1 cellular context compared by ENCODE assay signal in genomic region chr9:99222416-99223280, GRCh38.
TF ChIP-seq lines count a peak whose summit lies in the region.

No MANE protein-coding gene starts in this region.

TF ChIP-seq in HepG2, 621 proteins besides CTCF, POLR2A, EP300 and RAD21 (continued from another document and continues in another):
- TF ChIP-seq ZNF362 (CRISPR knock-in tag; IDR thresholded peaks at IDR 0.05; ENCODE audit: borderline replicate concordance) (0 out of 2 replicates have a peak, but pooled peaks have one; percentile 65), ZBTB49 (CRISPR knock-in tag; IDR thresholded peaks at IDR 0.05; ENCODE audit: borderline replicate concordance) (no peak), ZNF205 (CRISPR knock-in tag; IDR thresholded peaks at IDR 0.05) (no peak), ZMAT5 (CRISPR knock-in tag; IDR thresholded peaks at IDR 0.05; ENCODE audit: borderline replicate concordance, low read depth) (no peak), HMGXB4 (CRISPR knock-in tag; IDR thresholded peaks at IDR 0.05; ENCODE audit: borderline replicate concordance in 1 of 2, low read depth in 1 of 2) (peak in 1 of 2 experiments; percentile 70; a peak in 2 of 4 replicates), NR2F1 (CRISPR knock-in tag; IDR thresholded peaks at IDR 0.05) (0 out of 4 replicates have a peak, but pooled peaks of 1 of the 2 experiments have one; percentile 3), ZNF777 (CRISPR knock-in tag; IDR thresholded peaks at IDR 0.05) (no peak), GATAD2A (CRISPR knock-in tag; IDR thresholded peaks at IDR 0.05) (0 out of 2 replicates have a peak, but pooled peaks have one; percentile 18), MYNN (CRISPR knock-in tag; IDR thresholded peaks at IDR 0.05; ENCODE audit: low read depth) (0 out of 2 replicates have a peak, but pooled peaks have one; percentile 17), SMYD3 (CRISPR knock-in tag; IDR thresholded peaks at IDR 0.05) (no peak), GTF2F1 (IDR thresholded peaks at IDR 0.05; ENCODE audit: low read length) (no peak), EEA1 (CRISPR knock-in tag; IDR thresholded peaks at IDR 0.05; ENCODE audit: borderline replicate concordance) (no peak), ONECUT2 (CRISPR knock-in tag; IDR thresholded peaks at IDR 0.05) (no peak), HES4 (CRISPR knock-in tag; IDR thresholded peaks at IDR 0.05; ENCODE audit: borderline replicate concordance) (no peak), ZFP41 (CRISPR knock-in tag; IDR thresholded peaks at IDR 0.05; ENCODE audit: borderline replicate concordance) (no peak), ZHX1 (CRISPR knock-in tag; IDR thresholded peaks at IDR 0.05; ENCODE audit: low read depth) (no peak), MXI1 (IDR thresholded peaks at IDR 0.05; ENCODE audit: borderline replicate concordance, low read depth, low read length) (0 out of 3 replicates have a peak, but pooled peaks have one; percentile 9), ZNF891 (CRISPR knock-in tag; IDR thresholded peaks at IDR 0.05) (peak; percentile 48; the same call in 1 of the 2 replicates), THAP8 (CRISPR knock-in tag; IDR thresholded peaks at IDR 0.05; ENCODE audit: borderline replicate concordance) (0 out of 2 replicates have a peak, but pooled peaks have one; percentile 14), ZNF3 (CRISPR knock-in tag; IDR thresholded peaks at IDR 0.05) (no peak), ZNF232 (CRISPR knock-in tag; IDR thresholded peaks at IDR 0.05; ENCODE audit: borderline replicate concordance) (no peak), ZNF775 (CRISPR knock-in tag; IDR thresholded peaks at IDR 0.05; ENCODE audit: borderline replicate concordance) (no peak), ZNF251 (CRISPR knock-in tag; IDR thresholded peaks at IDR 0.05) (no peak), NCOR1 (IDR thresholded peaks at IDR 0.05; ENCODE audit: borderline replicate concordance, low read length) (no peak), CCAR2 (optimal IDR thresholded peaks at IDR 0.05; ENCODE audit: low read depth, low read length) (no peak), JUND (CRISPR knock-in tag; IDR thresholded peaks at IDR 0.05) (0 out of 2 replicates have a peak, but pooled peaks have one; percentile 27), BCL6 (CRISPR knock-in tag; IDR thresholded peaks at IDR 0.05) (no peak), PHF8 (CRISPR knock-in tag; IDR thresholded peaks at IDR 0.05) (no peak; the same call in 1 of the 2 replicates), ZNF768 (CRISPR knock-in tag; IDR thresholded peaks at IDR 0.05) (peak; percentile 41; the same call in 1 of the 2 replicates), ZNF672 (CRISPR knock-in tag; IDR thresholded peaks at IDR 0.05) (no peak), ZNF543 (CRISPR knock-in tag; IDR thresholded peaks at IDR 0.05) (no peak; the same call in 1 of the 2 replicates), ZNF432 (CRISPR knock-in tag; IDR thresholded peaks at IDR 0.05; ENCODE audit: borderline replicate concordance) (no peak), SSRP1 (CRISPR knock-in tag; IDR thresholded peaks at IDR 0.05) (no peak), AGO2 (optimal IDR thresholded peaks at IDR 0.05; ENCODE audit: low read depth, low read length) (peak; percentile 26), THYN1 (CRISPR knock-in tag; IDR thresholded peaks at IDR 0.05; ENCODE audit: borderline replicate concordance, low read depth) (no peak), ZNF230 (CRISPR knock-in tag; IDR thresholded peaks at IDR 0.05) (0 out of 2 replicates have a peak, but pooled peaks have one; percentile 41), GTF3A (CRISPR knock-in tag; conservative IDR thresholded peaks at IDR 0.05) (no peak), ZNF7 (CRISPR knock-in tag; IDR thresholded peaks at IDR 0.05) (no peak), MATR3 (CRISPR knock-in tag; IDR thresholded peaks at IDR 0.05) (no peak), KAT7 (CRISPR knock-in tag; IDR thresholded peaks at IDR 0.05; ENCODE audit: borderline replicate concordance) (no peak), HIVEP1 (CRISPR knock-in tag; IDR thresholded peaks at IDR 0.05) (peak; percentile 59; the same call in 1 of the 2 replicates), ZNF792 (CRISPR knock-in tag; IDR thresholded peaks at IDR 0.05) (no peak), IKZF1 (IDR thresholded peaks at IDR 0.05) (no peak), ZNF142 (CRISPR knock-in tag; IDR thresholded peaks at IDR 0.05) (no peak), HNRNPUL1 (IDR thresholded peaks at IDR 0.05; ENCODE audit: low read depth, low read length) (no peak)
